ENCODE assay signal across 8 cellular contexts in the genomic region with DNA sequence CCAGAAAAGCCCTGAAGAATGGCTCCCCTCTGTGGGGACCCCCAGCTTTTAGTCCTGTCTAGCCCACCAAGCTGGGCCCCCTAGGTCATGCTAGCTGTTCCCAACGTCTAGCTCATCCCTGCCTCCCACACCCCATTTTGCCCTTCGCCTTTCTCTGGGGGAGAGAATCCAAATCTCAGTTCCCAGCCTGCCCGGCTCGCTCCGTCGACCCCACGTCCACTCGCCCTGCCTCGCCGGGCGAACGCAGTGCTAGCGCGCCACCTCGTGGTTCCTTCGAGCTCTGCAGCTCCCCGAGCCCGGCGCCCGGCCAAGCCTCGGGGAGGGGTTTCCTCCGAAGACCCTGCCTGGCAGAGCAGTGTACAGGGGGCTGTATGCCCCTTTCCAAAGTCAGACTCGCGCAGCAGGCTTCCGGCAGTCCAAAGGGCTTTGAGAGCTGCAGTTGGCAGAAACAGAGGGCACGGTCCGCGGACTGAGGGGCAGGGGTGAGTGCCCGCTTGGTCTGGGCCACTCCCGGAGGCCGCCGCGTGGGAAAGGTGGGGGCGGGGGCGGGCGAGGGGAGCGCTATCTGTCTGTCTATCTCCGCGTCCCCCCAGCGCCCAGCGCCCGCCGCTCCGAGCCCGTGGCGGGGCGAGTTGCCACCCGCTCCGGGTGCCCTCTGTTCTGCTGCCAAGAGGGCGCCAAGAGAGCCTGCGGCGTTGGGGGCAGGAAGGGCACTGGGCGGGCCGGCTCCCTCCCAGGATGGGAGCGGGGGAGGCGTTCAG. TPM values are rescaled to one million over a fixed set of nuclear protein-coding genes. Genes with fewer than 3 reads are reported as not detected.
A peak's percentile ranks its signal among the peaks of the same experiment; 100 is the strongest.
DNase-seq lines count a peak whose midpoint lies in the region; ATAC-seq and TF ChIP-seq lines count a peak whose summit lies in the region.

No MANE protein-coding gene starts in this region.

- no peak for ATAC-seq in GM21515 (IDR thresholded peaks at IDR 0.05; ENCODE audit: unreplicated experiment)

- H3K4me3 ChIP-seq in HAP-1 (peak overlapping the region; percentile 38), uterus (peak overlapping the region in 1 of 2 donors; percentile 24)

- no peak overlapping the region for H3K27ac ChIP-seq in uterus

- H3K36me3 ChIP-seq in HAP-1 (replicated peaks) (no peaks in the 10 kb centered on the region), uterus (no peaks in the 10 kb centered on the region)

- peaks cover 10% of the 10 kb centered on the region for H3K4me1 ChIP-seq in HAP-1
- H3K4me1 ChIP-seq in uterus, result peaks cover 5 to 21% of the 10 kb centered on the region in 2 donors

- DNase-seq in AG20443 (ENCODE audit: low spot score) (peak; percentile 84), HAP-1 (ENCODE audit: low spot score in 2 of 2) (peak; percentile 36 to 85), OCI-M2 (lab: John Stamatoyannopoulos, UW; ENCODE audit: unreplicated experiment) (peak; percentile 10), activated T-helper 1 cell treated with Interleukin-2 at 50 U/mL for 16 hours (ENCODE audit: low read depth) (peak; percentile 54), germinal center (ENCODE audit: low spot score) (peak; percentile 74), posterior cingulate gyrus (peak in 7 of 10 donors; percentile 33 to 91 (median 56)), uterus (peak in 1 of 2 donors; percentile 62)

- in situ Hi-C loops in HAP-1 (cut with MboI; ENCODE audit: low sequenced_read_pairs), result loop anchor here (5.0 to 10.0 kb wide), 2 partner anchors 134 to 292 kb away; a partner anchor contains a TSS

- peak; percentile 94 to 98 (median 96) for TF ChIP-seq CTCF in uterus (IDR thresholded peaks at IDR 0.05)

- intact Hi-C loops in posterior cingulate gyrus (cut with DNase I), result loop anchor here (2.0 to 10.0 kb wide), 2 partner anchors 136 to 432 kb away; no protein-coding TSS in a partner anchor
- intact Hi-C loops in uterus (cut with DNase I; ENCODE audit: low total_unique reads), result loop anchor here (5.0 kb wide), 2 partner anchors 114 to 134 kb away; no protein-coding TSS in a partner anchor

- no peak for TF ChIP-seq POLR2A in uterus (IDR thresholded peaks at IDR 0.05)

- no peaks in the 10 kb centered on the region for H3K9me3 ChIP-seq in HAP-1
- no peaks in the 10 kb centered on the region for H3K9me3 ChIP-seq in uterus

- peaks cover 13% of the 10 kb centered on the region for H3K27me3 ChIP-seq in HAP-1 (ENCODE audit: low read depth)
- peaks cover 34 to 69% of the 10 kb centered on the region in 2 donors for H3K27me3 ChIP-seq in uterus

RNA-seq across cellular contexts. Expression of a gene that starts 1.7 kb away (rescaled TPM):
- total RNA-seq in uterus, result under 1 TPM in 1 of 4 donors, not detected in 3; 0.28 TPM

RNA-seq across cellular contexts. Expression of a gene that starts 27.7 kb away (rescaled TPM):
- total RNA-seq in uterus, result not detected

RNA-seq across cellular contexts. Expression of a gene that starts 59.2 kb away (rescaled TPM):
- total RNA-seq in uterus, result 10 to 100 TPM; 14.3 to 73.1 (median 33.4) TPM
